Comparison of ENCODE assay signal across 8 cellular contexts in the genomic region with DNA sequence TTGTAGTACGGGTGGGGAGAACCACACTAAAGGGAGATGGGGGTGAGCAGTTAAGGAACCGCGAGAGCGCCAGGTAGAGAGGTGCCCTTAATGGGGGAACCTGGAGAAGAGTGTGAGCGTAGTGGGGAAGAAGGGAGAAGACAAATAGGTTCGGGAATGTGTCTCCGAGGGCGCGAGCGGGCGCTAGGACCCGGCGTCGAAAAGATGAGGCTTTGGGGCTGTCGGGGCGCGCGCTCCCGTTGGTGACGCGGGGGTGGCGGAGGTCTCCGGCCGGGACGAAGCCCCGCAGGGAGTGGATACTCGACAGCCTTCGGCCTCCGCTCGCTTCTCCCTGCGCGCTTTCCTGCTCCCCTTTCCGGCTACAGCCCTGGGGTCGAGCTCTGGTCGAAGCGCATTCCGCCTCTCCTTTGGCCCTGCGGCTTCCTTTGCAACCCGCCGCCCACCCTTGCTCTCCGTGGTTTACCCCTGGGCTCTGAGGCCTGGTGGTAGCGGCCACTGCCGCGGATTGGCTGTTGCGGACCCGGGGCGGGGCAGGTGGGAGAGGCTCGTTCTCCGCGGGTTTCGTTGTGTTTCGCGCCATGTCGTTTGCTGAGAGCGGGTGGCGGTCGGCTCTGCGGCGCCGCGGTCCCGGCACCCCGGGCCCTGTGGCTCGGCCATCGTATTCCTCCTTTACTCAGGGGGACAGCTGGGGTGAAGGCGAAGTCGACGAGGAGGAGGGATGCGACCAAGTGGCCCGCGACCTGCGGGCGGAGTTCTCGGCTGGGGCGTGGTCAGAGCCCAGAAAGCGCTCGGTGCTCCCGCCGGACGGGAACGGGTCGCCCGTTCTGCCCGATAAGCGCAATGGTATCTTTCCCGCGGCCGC. TPM values are rescaled to one million over a fixed set of nuclear protein-coding genes. Genes with fewer than 3 reads are reported as not detected.
DNase-seq lines count a peak whose midpoint lies in the region; ATAC-seq and TF ChIP-seq lines count a peak whose summit lies in the region.

ARL6IP6 (plus strand) TSS at position 574 of the 862 bp plus-strand sequence; CDS start at position 579, 5 bp downstream.

- peak within 1 kb of the TSS; percentile 78 to 98 (median 93) for H3K4me3 ChIP-seq in spleen

- peaks cover 0 to 48% (median 10%) of the 10 kb centered on the region in 6 donors for H3K36me3 ChIP-seq in spleen

- no peaks in the 10 kb centered on the region for H3K27me3 ChIP-seq in spleen (replicated peaks in 1 of 7)

- 0 to 1% (median 0%) methylated on average over 58 to 88 of the region's 88 CpGs for WGBS in spleen, 5 donors

- ATAC-seq in GM19043 (IDR thresholded peaks at IDR 0.05; ENCODE audit: low read depth, unreplicated experiment), result peak; percentile 61
- ATAC-seq in HG03354 (IDR thresholded peaks at IDR 0.05; ENCODE audit: poor library complexity, severe bottlenecking, unreplicated experiment), result peak; percentile 76

- TF ChIP-seq CTCF in AG09319 (IDR thresholded peaks at IDR 0.05; ENCODE audit: low read depth, low read length), result no peak
- TF ChIP-seq CTCF in spleen (IDR thresholded peaks at IDR 0.05 in 8 of 11, conservative IDR thresholded peaks at IDR 0.05 in 3 of 11), result peak in 1 of 11 experiments; percentile 2

- peaks cover 32 to 84% (median 68%) of the 10 kb centered on the region in 6 donors for H3K4me1 ChIP-seq in spleen

- peak; percentile 49 for DNase-seq in AG09319 (ENCODE audit: extremely low read depth, low read depth)
- peak; percentile 92 for DNase-seq in NCI-H446 (lab: John Stamatoyannopoulos, UW)
- peak; percentile 86 for DNase-seq in activated CD4-positive, CD25-positive, alpha-beta regulatory T cell treated with anti-CD3 and anti-CD28 coated beads, Interleukin-2, amount 50 U/mL, for 16 hours (ENCODE audit: low read depth, low spot score)
- DNase-seq in central memory CD4-positive, alpha-beta T cell, result peak; percentile 94
- DNase-seq in inferior parietal cortex (ENCODE audit: extremely low spot score), result peak; percentile 95
- DNase-seq in spleen, result peak; percentile 99

- peak within 1 kb of the TSS; percentile 97 to 100 (median 99) for H3K27ac ChIP-seq in spleen

- no peaks in the 10 kb centered on the region for H3K9me3 ChIP-seq in spleen

- TF ChIP-seq POLR2A in spleen (IDR thresholded peaks at IDR 0.05), result peak in 2 of 3 donors; percentile 4 to 49

- intact Hi-C loops in spleen (cut with DNase I; ENCODE audit: low total_unique reads), result no loop called here

RNA-seq across cellular contexts. Expression of gene ARL6IP6, which starts in this region (rescaled TPM):
- 10 to 100 TPM; 13.9 to 21.5 (median 20.5) TPM for total RNA-seq in spleen
- polyA plus RNA-seq in spleen, result 10 to 100 TPM; 12.1 to 15.6 (median 13.0) TPM

Comparison
In these comparisons a context has a peak if more than half of its experiments do, and no peak if none do; other contexts are left out.
1. Peak in every context shown above with its lines: DNase-seq, ATAC-seq, H3K4me3 ChIP-seq and H3K27ac ChIP-seq.
2. DNase-seq: peak in every context shown above with its lines; median percentile 99 in spleen; 95 in inferior parietal cortex; 94 in central memory CD4-positive, alpha-beta T cell; 92 in NCI-H446; 86 in activated CD4-positive, CD25-positive, alpha-beta regulatory T cell treated with anti-CD3 and anti-CD28 coated beads, Interleukin-2, amount 50 U/mL, for 16 hours; 49 in AG09319.